In genomic region chr2:145168091-145168490, GRCh38 we compare ENCODE assay signal across 25 cellular contexts.
A peak's percentile ranks its signal among the peaks of the same experiment; 100 is the strongest.
DNase-seq lines count a peak whose midpoint lies in the region; ATAC-seq, FAIRE-seq and TF ChIP-seq lines count a peak whose summit lies in the region.
"Had no signal": no experiment of that assay in that cellular context is flagged by ENCODE, and none has a peak within 500 bp of the region (broad histone marks: within the 10 kb centered on the region; RNA-seq: fewer than 3 reads in every experiment).

No MANE protein-coding gene starts in this region.

- no peak overlapping the region for H3K4me3 Mint-ChIP-seq in nephron
- H3K4me3 Mint-ChIP-seq: B cell; CD4-positive, CD25-positive, alpha-beta regulatory T cell; CD8-positive, alpha-beta T cell had no signal

- no peaks in the 10 kb centered on the region for H3K27me3 Mint-ChIP-seq in nephron (ENCODE audit: low read depth)
- H3K27me3 Mint-ChIP-seq: B cell; CD4-positive, CD25-positive, alpha-beta regulatory T cell had no signal

- H3K36me3 ChIP-seq in SK-N-MC (ENCODE audit: insufficient read depth, low read length): no peaks in the 10 kb centered on the region
- H3K36me3 ChIP-seq: BLaER1 had no signal

- H3K9me3 Mint-ChIP-seq in nephron: no peaks in the 10 kb centered on the region
- H3K9me3 Mint-ChIP-seq: CD8-positive, alpha-beta T cell had no signal

- no peak for TF ChIP-seq CTCF in fibroblast of the aortic adventitia (IDR thresholded peaks at IDR 0.05; ENCODE audit: insufficient read depth, low read length)
- no peak for TF ChIP-seq CTCF in nephron (IDR thresholded peaks at IDR 0.05; ENCODE audit: unreplicated experiment in 3 of 3)

- no peaks in the 10 kb centered on the region for H3K9me3 ChIP-seq in SK-N-MC (ENCODE audit: low read depth, low read length)
- H3K9me3 ChIP-seq: A549, BLaER1, Caco-2 had no signal

- H3K36me3 Mint-ChIP-seq in nephron (ENCODE audit: low read depth): no peaks in the 10 kb centered on the region
- H3K36me3 Mint-ChIP-seq: CD4-positive, CD25-positive, alpha-beta regulatory T cell; CD8-positive, alpha-beta T cell had no signal

- H3K27ac Mint-ChIP-seq in nephron: peak overlapping the region in 2 of 3 experiments; percentile 57 to 59
- H3K27ac Mint-ChIP-seq: B cell; CD4-positive, CD25-positive, alpha-beta regulatory T cell; CD8-positive, alpha-beta T cell had no signal

- H3K27ac ChIP-seq in SK-N-MC: peak overlapping the region; percentile 62
- H3K27ac ChIP-seq: A549, BLaER1, C4-2B, GM23248 had no signal

- H3K9ac ChIP-seq in SK-N-MC (ENCODE audit: insufficient read length): no peak overlapping the region
- H3K9ac ChIP-seq: BLaER1, GM23248 had no signal

- no peak for ATAC-seq in GM21576 (IDR thresholded peaks at IDR 0.05; ENCODE audit: unreplicated experiment)
- ATAC-seq: A549; CD8-positive, alpha-beta T cell had no signal

- H3K4me1 Mint-ChIP-seq in nephron: peaks cover 5% of the 10 kb centered on the region
- H3K4me1 Mint-ChIP-seq: CD4-positive, CD25-positive, alpha-beta regulatory T cell had no signal

- no peak for DNase-seq in SK-N-MC (ENCODE audit: low read depth, low spot score)
- DNase-seq in fibroblast of the aortic adventitia (ENCODE audit: low read depth): peak; percentile 30
- peak; percentile 46 for DNase-seq in superior temporal gyrus (ENCODE audit: extremely low spot score)
- no peak for DNase-seq in AG20443 (ENCODE audit: low spot score)
- no peak for DNase-seq in urothelium cell line (ENCODE audit: low spot score)
- no peak for DNase-seq in NCI-H526 (lab: John Stamatoyannopoulos, UW)
- DNase-seq: 8988T; ACHN; Caco-2; CD4-positive, CD25-positive, alpha-beta regulatory T cell; CD8-positive, alpha-beta T cell; DMS153; DND-41; GM23248; H7; HCEC 1CT had no signal

- no peak for FAIRE-seq in urothelium cell line (lab: Jason Lieb, UNC)
- FAIRE-seq: A549, G401.6, GM12892, H1 had no signal

- H3K4me3 ChIP-seq in SK-N-MC: no peak overlapping the region
- no peak overlapping the region for H3K4me3 ChIP-seq in fibroblast of the aortic adventitia (ENCODE audit: low read depth, low read length)
- H3K4me3 ChIP-seq: A549, BLaER1, GM23248 had no signal

Comparison
In these comparisons a context has a peak if more than half of its experiments do, and no peak if none do; other contexts are left out.
1. DNase-seq: peak in fibroblast of the aortic adventitia (single experiment) and superior temporal gyrus (single experiment); none in SK-N-MC (single experiment), AG20443 (single experiment), urothelium cell line (single experiment) and NCI-H526 (0 of 2).